ENCODE assay signal across 20 cellular contexts in genomic region chr1:103309761-103310160, GRCh38.
"Had no signal": no experiment of that assay in that cellular context is flagged by ENCODE, and none has a peak within 500 bp of the region (broad histone marks: within the 10 kb centered on the region; RNA-seq: fewer than 3 reads in every experiment).

No MANE protein-coding gene starts in this region.

- H3K36me3 ChIP-seq: MG63 had no signal

- H3K9me3 ChIP-seq: MG63 had no signal

- DNase-seq: IMR-90, Karpas-422, KG1, MG63, NCI-H1092, NCI-H1105 treated with DMSO at 0.1 percent for 48 hours, NCI-H1417 treated with DMSO at 0.1 percent for 48 hours, NCI-H146, NCI-H1694 treated with DMSO at 0.1 percent for 48 hours, NCI-H1930, NCI-H2081, NCI-H2107, NCI-H2227 treated with DMSO at 0.1 percent for 48 hours, NCI-H524, NCI-H526 treated with DMSO at 0.1 percent for 48 hours, NCI-H748 treated with DMSO at 0.1 percent for 48 hours, RPMI8226, SHP77 had no signal

- FAIRE-seq: HepG2, RCC 7860 had no signal

- H3K4me3 ChIP-seq: MG63 had no signal

- H3K27me3 ChIP-seq: MG63 had no signal
